Comparison of ENCODE assay signal across 8 cellular contexts in genomic region chr2:224585205-224586088, GRCh38. TPM values are rescaled to one million over a fixed set of nuclear protein-coding genes. Genes with fewer than 3 reads are reported as not detected.
DNase-seq lines count a peak whose midpoint lies in the region; ATAC-seq and TF ChIP-seq lines count a peak whose summit lies in the region.

Gene CUL3 (minus strand): TSS chr2:224585363. CDS start chr2:224585009, 354 bp downstream.

- H3K36me3 ChIP-seq in right lobe of liver = no peaks in the 10 kb centered on the region

- intact Hi-C loops in CD14-positive monocyte (cut with micrococcal nuclease) = loop anchor here in 1 of 2 donors (10.0 kb wide), 1 partner anchor 631 kb away; the partner anchor contains the start of gene MRPL44
- intact Hi-C loops in right lobe of liver (cut with DNase I) = no loop called here

- peaks cover 0 to 2% (median 0%) of the 10 kb centered on the region in 3 donors for H3K27me3 Mint-ChIP-seq in CD14-positive monocyte (ENCODE audit: low read depth in 3 of 3)

- H3K4me1 Mint-ChIP-seq in CD14-positive monocyte = peaks cover 37% of the 10 kb centered on the region

- H3K4me1 ChIP-seq in right lobe of liver = peaks cover 0 to 10% (median 2%) of the 10 kb centered on the region in 4 donors

- H3K4me3 Mint-ChIP-seq in CD14-positive monocyte = peak within 1 kb of the TSS; percentile 99

- under 1% methylated on average over 32 of the region's 68 CpGs for WGBS in right lobe of liver (ENCODE audit: insufficient coverage, low coverage, low lambda C conversion rate, missing lambda C conversion rate)

- peak within 1 kb of the TSS; percentile 93 to 98 (median 97) for H3K27ac Mint-ChIP-seq in CD14-positive monocyte

- no peak for TF ChIP-seq CTCF in CD14-positive monocyte (IDR thresholded peaks at IDR 0.05)
- TF ChIP-seq CTCF in right lobe of liver (IDR thresholded peaks at IDR 0.05) = no peak

- peak; percentile 84 for TF ChIP-seq POLR2A in right lobe of liver (IDR thresholded peaks at IDR 0.05)

- H3K4me3 ChIP-seq in right lobe of liver = peak within 1 kb of the TSS; percentile 63 to 77 (median 75)

- H3K9me3 ChIP-seq in right lobe of liver = no peaks in the 10 kb centered on the region

- no peaks in the 10 kb centered on the region for H3K27me3 ChIP-seq in right lobe of liver

- peak; percentile 98 for DNase-seq in CD14-positive monocyte (ENCODE audit: low spot score)
- DNase-seq in NCI-H82 (lab: John Stamatoyannopoulos, UW) = peak; percentile 100
- peak; percentile 99 to 100 for DNase-seq in activated CD4-positive, alpha-beta T cell treated with anti-CD3 and anti-CD28 coated beads, Interleukin-2, amount 50 U/mL, for 48 hours
- DNase-seq in dermis microvascular lymphatic vessel endothelial cell (ENCODE audit: low read depth in 2 of 2) = peak; percentile 91 to 99
- DNase-seq in right lobe of liver = peak; percentile 99 to 100 (median 99)
- DNase-seq in stimulated activated CD4-positive, alpha-beta T cell treated with anti-CD3 and anti-CD28 coated beads, Interleukin-4, amount 100 ng/mL, for 4 hours = peak; percentile 99 to 100

- H3K27ac ChIP-seq in right lobe of liver = peak within 1 kb of the TSS; percentile 81 to 87 (median 84)

- H3K9me3 Mint-ChIP-seq in CD14-positive monocyte = peaks cover 0 to 2% (median 0%) of the 10 kb centered on the region in 7 donors

- ATAC-seq in GM19397 (IDR thresholded peaks at IDR 0.05; ENCODE audit: unreplicated experiment) = peak; percentile 69
- peak; percentile 73 for ATAC-seq in HG03571 (IDR thresholded peaks at IDR 0.05; ENCODE audit: unreplicated experiment)
- peak; percentile 97 to 98 (median 97) for ATAC-seq in right lobe of liver

- H3K36me3 Mint-ChIP-seq in CD14-positive monocyte = peaks cover 2 to 11% of the 10 kb centered on the region in 2 donors

RNA-seq across cellular contexts. Expression of gene CUL3, which starts in this region (rescaled TPM):
- polyA plus RNA-seq in CD14-positive monocyte = 10 to 100 TPM; 12.3 to 12.9 TPM
- total RNA-seq in dermis microvascular lymphatic vessel endothelial cell (39.7 and 44.6 TPM in 2 replicates), right lobe of liver (10 to 100 TPM; 30.3 to 46.2 (median 40.3) TPM)

Comparison
In these comparisons a context has a peak if more than half of its experiments do, and no peak if none do; other contexts are left out.
1. Peak in every context shown above with its lines: DNase-seq, ATAC-seq, H3K4me3 ChIP-seq and H3K27ac ChIP-seq.